Comparison of ENCODE assay signal across 28 cellular contexts in the genomic region with DNA sequence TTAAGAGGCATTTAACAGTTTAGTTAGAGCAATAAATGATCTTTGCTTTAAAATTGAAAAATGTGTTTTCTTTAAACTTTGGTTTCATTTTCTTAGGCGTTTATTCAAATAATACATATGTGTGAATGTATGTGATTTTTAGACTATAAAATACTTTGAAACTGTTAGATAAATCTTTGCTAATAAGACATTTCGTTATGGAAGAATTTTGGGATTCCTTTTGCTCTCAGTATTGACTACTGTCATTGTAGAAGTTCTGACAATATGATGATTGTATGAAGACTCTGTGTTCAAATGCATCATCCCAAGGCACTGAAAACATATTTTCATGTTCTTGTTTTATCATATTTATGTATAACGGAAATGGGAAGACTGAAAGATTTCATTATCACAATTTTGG.
"Had no signal": no experiment of that assay in that cellular context is flagged by ENCODE, and none has a peak within 500 bp of the region (broad histone marks: within the 10 kb centered on the region; RNA-seq: fewer than 3 reads in every experiment).

No MANE protein-coding gene starts in this region.

- H3K27me3 ChIP-seq: colonic mucosa, gastrocnemius medialis had no signal

- H3K36me3 Mint-ChIP-seq: mesothelial cell of epicardium; naive thymus-derived CD4-positive, alpha-beta T cell had no signal

- ATAC-seq: effector memory CD8-positive, alpha-beta T cell; esophagus mucosa; gastrocnemius medialis; heart right ventricle; left cardiac atrium; left lung; left ventricle myocardium superior; lower lobe of right lung; mucosa of descending colon; naive thymus-derived CD4-positive, alpha-beta T cell had no signal

- H3K4me1 ChIP-seq: colonic mucosa, esophagus squamous epithelium, gastrocnemius medialis, heart right ventricle, left lung, lower lobe of right lung had no signal

- FAIRE-seq: endometrium, islet of Langerhans, keratinocyte had no signal

- DNase-seq: colonic mucosa; cortex of kidney; effector CD8-positive, alpha-beta T cell; effector memory CD8-positive, alpha-beta T cell; endodermal cell; erythroblast; esophagus squamous epithelium; foreskin fibroblast; foreskin melanocyte; gastrocnemius medialis; glutamatergic neuron; head of caudate nucleus; heart right ventricle; hippocampal formation; left cardiac atrium; left lung; left ventricle myocardium superior; lower lobe of right lung; mesenchymal stem cell; mucosa of descending colon; naive thymus-derived CD4-positive, alpha-beta T cell had no signal

- H3K4me1 Mint-ChIP-seq: endodermal cell; mesothelial cell of epicardium; naive thymus-derived CD4-positive, alpha-beta T cell had no signal

- H3K9me3 Mint-ChIP-seq: dendritic cell treated with granulocyte-macrophage colony-stimulating factor and Interleukin-4, amounts not matched to agents 40 ng/mL and 50 ng/mL, for 4 days; effector memory CD8-positive, alpha-beta T cell; endodermal cell; mesothelial cell of epicardium had no signal

- H3K9me3 ChIP-seq: colonic mucosa, esophagus squamous epithelium, gastrocnemius medialis, heart right ventricle, left lung, lower lobe of right lung, mucosa of descending colon had no signal

- H3K36me3 ChIP-seq: colonic mucosa, esophagus squamous epithelium, gastrocnemius medialis, heart right ventricle, left lung, lower lobe of right lung had no signal

- H3K4me3 Mint-ChIP-seq: dendritic cell treated with granulocyte-macrophage colony-stimulating factor and Interleukin-4, amounts not matched to agents 40 ng/mL and 50 ng/mL, for 4 days; effector memory CD8-positive, alpha-beta T cell; endodermal cell; mesothelial cell of epicardium; naive thymus-derived CD4-positive, alpha-beta T cell had no signal

- H3K27ac Mint-ChIP-seq: dendritic cell treated with granulocyte-macrophage colony-stimulating factor and Interleukin-4, amounts not matched to agents 40 ng/mL and 50 ng/mL, for 4 days; effector memory CD8-positive, alpha-beta T cell; endodermal cell; mesothelial cell of epicardium; naive thymus-derived CD4-positive, alpha-beta T cell had no signal

- H3K4me3 ChIP-seq: colonic mucosa, esophagus squamous epithelium, gastrocnemius medialis, heart right ventricle, left lung, lower lobe of right lung, mucosa of descending colon had no signal

- H3K27ac ChIP-seq: colonic mucosa, epithelial cell of prostate, esophagus squamous epithelium, gastrocnemius medialis, heart right ventricle, left lung, lower lobe of right lung had no signal
